Comparison of ENCODE assay signal across 8 cellular contexts in the genomic region with DNA sequence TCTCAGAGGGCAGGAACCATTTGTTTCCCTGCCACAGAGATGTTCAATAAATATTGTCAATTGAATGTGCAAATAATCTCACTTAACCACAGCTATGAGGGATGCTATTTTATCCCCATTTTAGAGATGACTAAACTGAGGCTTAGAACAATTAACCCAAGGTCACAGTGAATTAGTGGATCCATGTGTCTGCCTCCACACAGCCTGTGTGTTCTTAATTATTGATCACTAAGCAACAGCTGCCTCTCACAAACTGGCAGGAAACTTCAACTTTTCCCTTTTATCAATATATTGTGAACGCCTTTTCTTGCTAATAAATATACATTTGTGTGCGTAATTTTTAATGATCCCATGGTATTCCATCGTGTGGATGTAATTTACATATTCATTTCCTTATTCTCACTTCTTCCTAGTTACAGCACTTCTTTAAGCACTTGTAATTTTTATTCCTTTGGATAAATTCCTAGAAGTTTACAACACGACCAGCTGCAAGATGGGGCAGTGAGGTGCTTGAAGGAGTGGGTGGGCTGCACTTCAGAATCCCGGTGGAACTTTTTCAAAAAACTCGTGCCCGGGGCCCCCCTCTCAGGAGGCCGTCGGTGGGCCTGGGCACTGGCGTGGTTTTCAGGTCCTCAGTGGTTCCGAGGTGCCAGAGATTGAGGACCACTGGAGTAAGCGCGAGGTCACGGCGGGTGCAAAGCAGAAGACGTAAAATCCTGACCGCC. TPM values are rescaled to one million over a fixed set of nuclear protein-coding genes. Genes with fewer than 3 reads are reported as not detected.
DNase-seq lines count a peak whose midpoint lies in the region; ATAC-seq and TF ChIP-seq lines count a peak whose summit lies in the region.

No MANE protein-coding gene starts in this region.

- peaks cover 8% of the 10 kb centered on the region for H3K9me3 ChIP-seq in A673 (ENCODE audit: low read depth, low read length, poor library complexity, severe bottlenecking)
- H3K9me3 ChIP-seq in GM23248 (ENCODE audit: low read depth) = no peaks in the 10 kb centered on the region
- H3K9me3 ChIP-seq in iPS-18a (ENCODE audit: control insufficient read depth, low read depth, low read length) = no peaks in the 10 kb centered on the region

- H3K9me3 Mint-ChIP-seq in activated CD4-positive, alpha-beta memory T cell treated with anti-CD3 and anti-CD28 coated beads, Interleukin-2, amount 10 ng/mL, durations not matched to agents 7 days and 5 days = no peaks in the 10 kb centered on the region
- H3K9me3 Mint-ChIP-seq in stimulated activated naive B cell treated with anti-CD40 and anti-IgM and Interleukin-4, amounts not matched to agents 10 μg/mL and 1 μg/mL and 100 μg/mL, for 72 hours = no peaks in the 10 kb centered on the region

- DNase-seq in A673 (ENCODE audit: low spot score) = peak; percentile 48
- peak; percentile 7 for DNase-seq in GM23248
- no peak for DNase-seq in activated CD4-positive, alpha-beta memory T cell treated with anti-CD3 and anti-CD28 coated beads, Interleukin-2, amount 10 ng/mL, durations not matched to agents 7 days and 5 days
- no peak for DNase-seq in stimulated activated naive B cell treated with anti-CD40 and anti-IgM and Interleukin-4, amounts not matched to agents 10 μg/mL and 1 μg/mL and 100 μg/mL, for 72 hours

- H3K4me1 Mint-ChIP-seq in activated CD4-positive, alpha-beta memory T cell treated with anti-CD3 and anti-CD28 coated beads, Interleukin-2, amount 10 ng/mL, durations not matched to agents 7 days and 5 days = peaks cover 55% of the 10 kb centered on the region
- H3K4me1 Mint-ChIP-seq in stimulated activated naive B cell treated with anti-CD40 and anti-IgM and Interleukin-4, amounts not matched to agents 10 μg/mL and 1 μg/mL and 100 μg/mL, for 72 hours = peaks cover 41 to 70% of the 10 kb centered on the region in 2 donors

- peak overlapping the region; percentile 78 for H3K4me2 ChIP-seq in GM23248 (ENCODE audit: unreplicated experiment)

- intact Hi-C loops in A673 (cut with micrococcal nuclease; ENCODE audit: unreplicated experiment) = no loop called here

- no peaks in the 10 kb centered on the region for H3K9me2 ChIP-seq in GM23248 (ENCODE audit: insufficient read depth)

- peak overlapping the region; percentile 76 for H3K4me3 ChIP-seq in A673 (ENCODE audit: low read depth, low read length, poor library complexity, severe bottlenecking)
- H3K4me3 ChIP-seq in GM23248 = peak overlapping the region; percentile 81
- H3K4me3 ChIP-seq in iPS-18a (ENCODE audit: low read length) = peak overlapping the region; percentile 54

- ATAC-seq in stimulated activated naive B cell treated with anti-CD40 and anti-IgM and Interleukin-4, amounts not matched to agents 10 μg/mL and 1 μg/mL and 100 μg/mL, for 72 hours (replicated peaks) = no peak
- no peak for ATAC-seq in GM18868 (IDR thresholded peaks at IDR 0.05; ENCODE audit: unreplicated experiment)
- ATAC-seq in GM21423 (IDR thresholded peaks at IDR 0.05; ENCODE audit: unreplicated experiment) = no peak
- ATAC-seq in HG03097 (IDR thresholded peaks at IDR 0.05; ENCODE audit: low FRiP score, unreplicated experiment) = no peak

- peaks cover 13% of the 10 kb centered on the region for H3K4me1 ChIP-seq in A673 (ENCODE audit: insufficient read depth, low read length, poor library complexity, severe bottlenecking)
- H3K4me1 ChIP-seq in GM23248 (ENCODE audit: insufficient read depth) = peaks cover 7% of the 10 kb centered on the region; the same call in 1 of the 2 replicates
- H3K4me1 ChIP-seq in iPS-18a (ENCODE audit: control insufficient read depth, low read depth, low read length) = peaks cover 24% of the 10 kb centered on the region

- peak overlapping the region; percentile 83 for H2AFZ ChIP-seq in GM23248

- peaks cover 30% of the 10 kb centered on the region for H3K36me3 ChIP-seq in A673 (ENCODE audit: insufficient read depth, low read length, poor library complexity, severe bottlenecking)
- H3K36me3 ChIP-seq in GM23248 (ENCODE audit: low read depth) = no peaks in the 10 kb centered on the region
- peaks cover 19% of the 10 kb centered on the region for H3K36me3 ChIP-seq in iPS-18a (ENCODE audit: control insufficient read depth, low read depth, low read length)

- in situ Hi-C loops in GM23248 (cut with MboI) = no loop called here

- H4K20me1 ChIP-seq in GM23248 (ENCODE audit: insufficient read depth) = no peaks in the 10 kb centered on the region

- WGBS in GM23248 (ENCODE audit: low coverage in 1 of 2, low lambda C conversion rate in 2 of 2, missing lambda C conversion rate in 2 of 2), 2 experiments = 15 to 18% methylated on average over 17 of the region's 17 CpGs

- peak overlapping the region; percentile 99 for H3K27ac ChIP-seq in A673 (ENCODE audit: low read depth, low read length, poor library complexity, severe bottlenecking)
- peak overlapping the region; percentile 75 for H3K27ac ChIP-seq in GM23248
- H3K27ac ChIP-seq in iPS-18a (ENCODE audit: low read length) = peak overlapping the region; percentile 87

- peaks cover 35% of the 10 kb centered on the region for H3K79me2 ChIP-seq in GM23248 (ENCODE audit: insufficient read depth)

- no peaks in the 10 kb centered on the region for H3K27me3 Mint-ChIP-seq in activated CD4-positive, alpha-beta memory T cell treated with anti-CD3 and anti-CD28 coated beads, Interleukin-2, amount 10 ng/mL, durations not matched to agents 7 days and 5 days
- no peaks in the 10 kb centered on the region for H3K27me3 Mint-ChIP-seq in stimulated activated naive B cell treated with anti-CD40 and anti-IgM and Interleukin-4, amounts not matched to agents 10 μg/mL and 1 μg/mL and 100 μg/mL, for 72 hours

- TSS peak; percentile 84 for BruUV-seq in A673 (replicated peaks; lab: Mats Ljungman, UMichigan)

- CTCF ChIA-PET in A673 (lab: Charles Lee) = interaction anchor here (0.8 kb wide), 1 partner anchor 93 kb away, joined by 3 read pairs; no protein-coding TSS in a partner anchor
- CTCF ChIA-PET in activated CD4-positive, alpha-beta memory T cell treated with anti-CD3 and anti-CD28 coated beads, Interleukin-2, amount 10 ng/mL, durations not matched to agents 7 days and 5 days (lab: Charles Lee) = interaction anchor here (0.8 to 3.1 kb wide), 17 partner anchors 10 to 135 kb away, joined by 3 to 24 read pairs (median 5); a partner anchor contains a TSS

- peak overlapping the region; percentile 92 for H3K4me3 Mint-ChIP-seq in activated CD4-positive, alpha-beta memory T cell treated with anti-CD3 and anti-CD28 coated beads, Interleukin-2, amount 10 ng/mL, durations not matched to agents 7 days and 5 days
- peak overlapping the region; percentile 99 for H3K4me3 Mint-ChIP-seq in stimulated activated naive B cell treated with anti-CD40 and anti-IgM and Interleukin-4, amounts not matched to agents 10 μg/mL and 1 μg/mL and 100 μg/mL, for 72 hours

- H3F3A ChIP-seq in GM23248 (ENCODE audit: insufficient read depth) = peaks cover 6% of the 10 kb centered on the region

- H3K27me3 ChIP-seq in A673 (replicated peaks; ENCODE audit: insufficient read depth, low read depth, low read length, poor library complexity) (no peaks in the 10 kb centered on the region), GM23248 (replicated peaks; ENCODE audit: insufficient read depth) (no peaks in the 10 kb centered on the region), iPS-18a (ENCODE audit: control insufficient read depth, insufficient read depth, low read length) (no peaks in the 10 kb centered on the region)

- no peak for TF ChIP-seq CTCF in A673 (conservative IDR thresholded peaks at IDR 0.05; ENCODE audit: low read depth, low read length)

- peak overlapping the region; percentile 96 for H3K27ac Mint-ChIP-seq in activated CD4-positive, alpha-beta memory T cell treated with anti-CD3 and anti-CD28 coated beads, Interleukin-2, amount 10 ng/mL, durations not matched to agents 7 days and 5 days
- H3K27ac Mint-ChIP-seq in stimulated activated naive B cell treated with anti-CD40 and anti-IgM and Interleukin-4, amounts not matched to agents 10 μg/mL and 1 μg/mL and 100 μg/mL, for 72 hours = peak overlapping the region; percentile 99

- peak overlapping the region; percentile 81 for H3K9ac ChIP-seq in GM23248
- peak overlapping the region; percentile 73 for H3K9ac ChIP-seq in iPS-18a (ENCODE audit: low read length)

- H3K36me3 Mint-ChIP-seq in activated CD4-positive, alpha-beta memory T cell treated with anti-CD3 and anti-CD28 coated beads, Interleukin-2, amount 10 ng/mL, durations not matched to agents 7 days and 5 days (ENCODE audit: low read depth) = peaks cover 60% of the 10 kb centered on the region
- H3K36me3 Mint-ChIP-seq in stimulated activated naive B cell treated with anti-CD40 and anti-IgM and Interleukin-4, amounts not matched to agents 10 μg/mL and 1 μg/mL and 100 μg/mL, for 72 hours = peaks cover 34 to 56% of the 10 kb centered on the region in 2 donors

- POLR2A ChIA-PET in A673 (lab: Charles Lee; ENCODE audit: low non-redundant PET) = interaction anchor here (0.6 kb wide), 2 partner anchors 11 to 109 kb away, joined by 3 to 10 read pairs; no protein-coding TSS in a partner anchor
- POLR2A ChIA-PET in activated CD4-positive, alpha-beta memory T cell treated with anti-CD3 and anti-CD28 coated beads, Interleukin-2, amount 10 ng/mL, durations not matched to agents 7 days and 5 days (lab: Charles Lee) = interaction anchor here (0.9 to 8.2 kb wide), 23 partner anchors 12 to 783 kb away, joined by 3 to 82 read pairs (median 7); a partner anchor contains a TSS

RNA-seq across cellular contexts. Expression of a gene that starts 0.9 kb away (rescaled TPM):
- 141 and 162 TPM in 2 replicates for total RNA-seq in A673 (2021)
- total RNA-seq in GM23248 (2014; rRNA removed; shearing (Covaris generic)) = 26.5 and 31.9 TPM in 2 replicates
- 23.6 and 25.0 TPM in 2 replicates for polyA plus RNA-seq in GM23248 (2016; fragmentation: Nextera tagmentation; extraction: Ambion mirVana)
- 100 to 1,000 TPM; 150 to 157 TPM for total RNA-seq in activated CD4-positive, alpha-beta memory T cell treated with anti-CD3 and anti-CD28 coated beads, Interleukin-2, amount 10 ng/mL, durations not matched to agents 7 days and 5 days

RNA-seq across cellular contexts. Expression of a gene that starts 31.5 kb away (rescaled TPM):
- total RNA-seq in A673 (2021) = 25.9 and 27.4 TPM in 2 replicates
- 3.9 and 4.0 TPM in 2 replicates for total RNA-seq in GM23248 (2014; rRNA removed; shearing (Covaris generic))
- 4.4 and 5.3 TPM in 2 replicates for polyA plus RNA-seq in GM23248 (2016; fragmentation: Nextera tagmentation; extraction: Ambion mirVana)
- 10 to 100 TPM; 17.9 to 20.3 TPM for total RNA-seq in activated CD4-positive, alpha-beta memory T cell treated with anti-CD3 and anti-CD28 coated beads, Interleukin-2, amount 10 ng/mL, durations not matched to agents 7 days and 5 days

Comparison
In these comparisons a context has a peak if more than half of its experiments do, and no peak if none do; other contexts are left out.
1. DNase-seq: peak in A673 (single experiment) and GM23248 (single experiment); none in activated CD4-positive, alpha-beta memory T cell treated with anti-CD3 and anti-CD28 coated beads, Interleukin-2, amount 10 ng/mL, durations not matched to agents 7 days and 5 days (single experiment) and stimulated activated naive B cell treated with anti-CD40 and anti-IgM and Interleukin-4, amounts not matched to agents 10 μg/mL and 1 μg/mL and 100 μg/mL, for 72 hours (single experiment).
2. Peak in every context shown above with its lines, with median percentiles within 50 percentile points of each other: H3K27ac ChIP-seq and H3K4me3 ChIP-seq.